ENCODE assay signal across 8 cellular contexts in the genomic region with DNA sequence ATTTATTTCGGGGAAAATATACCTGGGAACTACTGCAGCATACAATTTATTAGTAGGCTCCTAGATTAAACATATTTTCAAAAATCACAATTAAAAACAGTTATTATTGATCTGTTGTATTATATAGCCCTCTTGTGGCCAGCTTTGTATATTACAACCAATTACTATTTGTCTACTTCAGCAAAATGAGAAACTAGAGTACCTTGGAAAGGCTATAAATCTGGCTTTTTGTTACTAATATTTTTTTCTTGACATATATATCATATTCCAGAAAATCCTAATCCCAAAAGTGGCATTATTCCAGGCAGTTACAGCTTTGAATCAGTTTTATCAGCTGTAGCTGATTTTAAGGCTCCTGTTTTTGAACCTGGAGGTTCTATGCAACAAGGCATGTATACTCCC.
DNase-seq lines count a peak whose midpoint lies in the region; ATAC-seq, FAIRE-seq and TF ChIP-seq lines count a peak whose summit lies in the region.

No MANE protein-coding gene starts in this region.

- H3K4me1 Mint-ChIP-seq in mesothelial cell of epicardium, result no peaks in the 10 kb centered on the region

- peaks cover 1% of the 10 kb centered on the region for H3K36me3 ChIP-seq in bronchial epithelial cell (ENCODE audit: control insufficient read depth, insufficient read depth, low read length)

- H3K4me3 ChIP-seq in bronchial epithelial cell (ENCODE audit: low read depth, low read length), result no peak overlapping the region

- no peaks in the 10 kb centered on the region for H3K9me3 Mint-ChIP-seq in mesothelial cell of epicardium

- H3K27ac Mint-ChIP-seq in mesothelial cell of epicardium, result no peak overlapping the region

- H3K36me3 Mint-ChIP-seq in mesothelial cell of epicardium, result peaks cover 11% of the 10 kb centered on the region

- H3K27me3 ChIP-seq in bronchial epithelial cell (ENCODE audit: control insufficient read depth, insufficient read depth, low read length), result no peaks in the 10 kb centered on the region

- DNase-seq in NCI-H446 treated with DMSO at 0.1 percent for 48 hours (lab: John Stamatoyannopoulos, UW) (peak; percentile 18), bronchial epithelial cell (ENCODE audit: low read depth) (peak; percentile 53), mesothelial cell of epicardium (ENCODE audit: low spot score in 2 of 2, unreplicated experiment in 2 of 2) (no peak), hepatic stellate cell (ENCODE audit: low spot score) (no peak), COLO668 (lab: John Stamatoyannopoulos, UW; ENCODE audit: unreplicated experiment) (no peak)

- no peaks in the 10 kb centered on the region for H3K27me3 Mint-ChIP-seq in mesothelial cell of epicardium (ENCODE audit: low read depth)

- H3K4me3 Mint-ChIP-seq in mesothelial cell of epicardium, result no peak overlapping the region

- FAIRE-seq in A204.1 (lab: Jason Lieb, UNC) (peak; percentile 98), bronchial epithelial cell (lab: Jason Lieb, UNC) (no peak)

- peak; percentile 49 for TF ChIP-seq CTCF in GM12873 (IDR thresholded peaks at IDR 0.05; ENCODE audit: insufficient read depth, low read depth, low read length, missing control alignments)
- peak; percentile 25 for TF ChIP-seq CTCF in bronchial epithelial cell (IDR thresholded peaks at IDR 0.05; ENCODE audit: insufficient read depth, low read length, severe bottlenecking)
- TF ChIP-seq CTCF in mesothelial cell of epicardium (IDR thresholded peaks at IDR 0.05; ENCODE audit: unreplicated experiment), result peak; percentile 93

- ATAC-seq in GM21423 (IDR thresholded peaks at IDR 0.05; ENCODE audit: unreplicated experiment), result no peak

Comparison
In these comparisons a context has a peak if more than half of its experiments do, and no peak if none do; other contexts are left out.
1. CTCF ChIP-seq: peak in every context shown above with its lines; median percentile 93 in mesothelial cell of epicardium; 49 in GM12873; 25 in bronchial epithelial cell.
2. DNase-seq: peak in NCI-H446 treated with DMSO at 0.1 percent for 48 hours (single experiment) and bronchial epithelial cell (single experiment); none in mesothelial cell of epicardium (0 of 2), hepatic stellate cell (single experiment) and COLO668 (single experiment).